8 cellular contexts compared by ENCODE assay signal in the genomic region with DNA sequence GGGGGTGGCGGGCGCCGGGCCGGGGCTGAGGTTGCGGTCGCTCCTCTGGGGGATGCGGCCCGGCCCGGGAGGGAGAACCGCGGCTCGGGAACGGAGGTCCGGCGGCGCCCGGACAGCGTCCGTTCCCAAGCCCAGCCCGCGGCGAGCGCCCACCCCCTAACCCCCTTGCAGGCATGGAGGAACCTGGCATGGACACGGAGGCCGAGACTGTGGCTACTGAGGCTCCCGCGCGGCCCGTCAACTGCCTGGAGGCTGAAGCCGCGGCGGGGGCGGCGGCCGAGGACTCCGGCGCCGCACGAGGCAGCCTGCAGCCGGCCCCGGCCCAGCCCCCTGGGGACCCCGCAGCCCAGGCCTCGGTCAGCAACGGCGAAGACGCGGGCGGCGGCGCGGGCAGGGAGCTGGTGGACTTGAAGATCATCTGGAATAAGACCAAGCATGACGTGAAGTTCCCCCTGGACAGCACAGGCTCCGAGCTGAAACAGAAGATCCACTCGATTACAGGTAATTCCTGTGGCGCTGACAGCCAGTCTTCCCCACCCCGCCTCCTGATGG. TPM values are rescaled to one million over a fixed set of nuclear protein-coding genes. Genes with fewer than 3 reads are reported as not detected.
A peak's percentile ranks its signal among the peaks of the same experiment; 100 is the strongest.
DNase-seq lines count a peak whose midpoint lies in the region; ATAC-seq and TF ChIP-seq lines count a peak whose summit lies in the region.

No MANE protein-coding gene starts in this region.

- H3K9me3 ChIP-seq in right cardiac atrium (ENCODE audit: control insufficient read depth, low read length), result no peaks in the 10 kb centered on the region

- TF ChIP-seq CTCF in 22Rv1 (IDR thresholded peaks at IDR 0.05) (no peak), LNCaP clone FGC (IDR thresholded peaks at IDR 0.05; ENCODE audit: control insufficient read depth, extremely low read depth, insufficient read depth) (no peak)

- H3K9me3 Mint-ChIP-seq in activated naive CD8-positive, alpha-beta T cell treated with anti-CD3 and anti-CD28 coated beads, Interleukin-2, amount 10 ng/mL, durations not matched to agents 7 days and 5 days, result no peaks in the 10 kb centered on the region

- H3K36me3 Mint-ChIP-seq in activated naive CD8-positive, alpha-beta T cell treated with anti-CD3 and anti-CD28 coated beads, Interleukin-2, amount 10 ng/mL, durations not matched to agents 7 days and 5 days, result peaks cover 2% of the 10 kb centered on the region

- peaks cover 6% of the 10 kb centered on the region for H3K4me1 ChIP-seq in right cardiac atrium (ENCODE audit: control insufficient read depth, insufficient read depth, low read length)

- under 1% methylated on average over 56 of the region's 56 CpGs for WGBS in right cardiac atrium

- POLR2A ChIA-PET in activated naive CD8-positive, alpha-beta T cell treated with anti-CD3 and anti-CD28 coated beads, Interleukin-2, amount 10 ng/mL, durations not matched to agents 7 days and 5 days (lab: Charles Lee), result interaction anchor here (0.7 to 2.3 kb wide), 9 partner anchors 11 to 127 kb away, joined by 3 to 30 read pairs (median 4); a partner anchor contains a TSS

- H3K27ac Mint-ChIP-seq in activated naive CD8-positive, alpha-beta T cell treated with anti-CD3 and anti-CD28 coated beads, Interleukin-2, amount 10 ng/mL, durations not matched to agents 7 days and 5 days, result peak overlapping the region; percentile 87

- H3K4me3 ChIP-seq in LNCaP clone FGC (ENCODE audit: low read depth, low read length), result peak overlapping the region; percentile 65
- peak overlapping the region; percentile 76 for H3K4me3 ChIP-seq in right cardiac atrium (ENCODE audit: low read length)

- no peak for DNase-seq in LNCaP clone FGC (ENCODE audit: low read depth)
- DNase-seq in activated naive CD8-positive, alpha-beta T cell treated with anti-CD3 and anti-CD28 coated beads, Interleukin-2, amount 10 ng/mL, durations not matched to agents 7 days and 5 days, result no peak
- no peak for DNase-seq in right cardiac atrium
- DNase-seq in sciatic nerve (ENCODE audit: low spot score), result peak; percentile 69
- no peak for DNase-seq in NCI-H345 treated with DMSO at 0.1 percent for 48 hours (lab: John Stamatoyannopoulos, UW; ENCODE audit: unreplicated experiment)

- peaks cover 24% of the 10 kb centered on the region for H3K4me1 Mint-ChIP-seq in activated naive CD8-positive, alpha-beta T cell treated with anti-CD3 and anti-CD28 coated beads, Interleukin-2, amount 10 ng/mL, durations not matched to agents 7 days and 5 days

- no peaks in the 10 kb centered on the region for H3K27me3 Mint-ChIP-seq in activated naive CD8-positive, alpha-beta T cell treated with anti-CD3 and anti-CD28 coated beads, Interleukin-2, amount 10 ng/mL, durations not matched to agents 7 days and 5 days

- H3K27ac ChIP-seq in 22Rv1 (peak overlapping the region; percentile 72), right cardiac atrium (ENCODE audit: low read length) (peak overlapping the region; percentile 61)

- peak overlapping the region; percentile 93 for H3K4me3 Mint-ChIP-seq in activated naive CD8-positive, alpha-beta T cell treated with anti-CD3 and anti-CD28 coated beads, Interleukin-2, amount 10 ng/mL, durations not matched to agents 7 days and 5 days

- ATAC-seq in GM19452 (IDR thresholded peaks at IDR 0.05; ENCODE audit: unreplicated experiment) (peak; percentile 16), right cardiac atrium (no peak), sciatic nerve (no peak), GM18870 (IDR thresholded peaks at IDR 0.05; ENCODE audit: unreplicated experiment) (no peak)
- ATAC-seq in activated naive CD8-positive, alpha-beta T cell treated with anti-CD3 and anti-CD28 coated beads, Interleukin-2, amount 10 ng/mL, durations not matched to agents 7 days and 5 days (ENCODE audit: low read depth), result peak; percentile 6

- no peaks in the 10 kb centered on the region for H3K27me3 ChIP-seq in right cardiac atrium (ENCODE audit: control insufficient read depth, insufficient read depth)

- intact Hi-C loops in right cardiac atrium (cut with DNase I), result loop anchor here in 3 of 4 donors (2.0 to 5.0 kb wide), 2 partner anchors 39 kb away; a partner anchor contains a TSS
- intact Hi-C loops in sciatic nerve (cut with DNase I), result no loop called here

RNA-seq across cellular contexts. Expression of a gene that starts 0.3 kb away (rescaled TPM):
- 10 to 100 TPM; 43.3 to 44.6 TPM for total RNA-seq in activated naive CD8-positive, alpha-beta T cell treated with anti-CD3 and anti-CD28 coated beads, Interleukin-2, amount 10 ng/mL, durations not matched to agents 7 days and 5 days
- total RNA-seq in right cardiac atrium, result 10 to 100 TPM; 47.8 to 69.5 (median 61.8) TPM
- polyA plus RNA-seq in right cardiac atrium, result 20.3 TPM
- 38.2 TPM for total RNA-seq in sciatic nerve

RNA-seq across cellular contexts. Expression of a gene that starts 0.7 kb away (rescaled TPM):
- 10 to 100 TPM; 11.0 to 11.2 TPM for total RNA-seq in activated naive CD8-positive, alpha-beta T cell treated with anti-CD3 and anti-CD28 coated beads, Interleukin-2, amount 10 ng/mL, durations not matched to agents 7 days and 5 days
- total RNA-seq in right cardiac atrium (10 to 100 TPM; 11.0 to 18.2 (median 13.7) TPM), sciatic nerve (16.0 TPM)
- polyA plus RNA-seq in right cardiac atrium, result 15.9 TPM

RNA-seq across cellular contexts. Expression of a gene that starts 38.3 kb away (rescaled TPM):
- total RNA-seq in activated naive CD8-positive, alpha-beta T cell treated with anti-CD3 and anti-CD28 coated beads, Interleukin-2, amount 10 ng/mL, durations not matched to agents 7 days and 5 days, result 10 to 100 TPM; 65.0 to 66.3 TPM
- 100 to 1,000 TPM; 378 to 517 (median 448) TPM for total RNA-seq in right cardiac atrium
- 1,123 TPM for polyA plus RNA-seq in right cardiac atrium
- 40.2 TPM for total RNA-seq in sciatic nerve

RNA-seq across cellular contexts. Expression of a gene that starts 47.6 kb away (rescaled TPM):
- 100 to 1,000 TPM; 125 to 137 TPM for total RNA-seq in activated naive CD8-positive, alpha-beta T cell treated with anti-CD3 and anti-CD28 coated beads, Interleukin-2, amount 10 ng/mL, durations not matched to agents 7 days and 5 days
- total RNA-seq in right cardiac atrium, result 10 to 100 TPM; 49.0 to 67.2 (median 56.4) TPM
- polyA plus RNA-seq in right cardiac atrium, result 20.4 TPM
- total RNA-seq in sciatic nerve, result 62.9 TPM

Comparison
In these comparisons a context has a peak if more than half of its experiments do, and no peak if none do; other contexts are left out.
1. ATAC-seq: peak in GM19452 (single experiment) and activated naive CD8-positive, alpha-beta T cell treated with anti-CD3 and anti-CD28 coated beads, Interleukin-2, amount 10 ng/mL, durations not matched to agents 7 days and 5 days (single experiment); none in right cardiac atrium (0 of 2), sciatic nerve (single experiment) and GM18870 (single experiment).